In the genomic region with DNA sequence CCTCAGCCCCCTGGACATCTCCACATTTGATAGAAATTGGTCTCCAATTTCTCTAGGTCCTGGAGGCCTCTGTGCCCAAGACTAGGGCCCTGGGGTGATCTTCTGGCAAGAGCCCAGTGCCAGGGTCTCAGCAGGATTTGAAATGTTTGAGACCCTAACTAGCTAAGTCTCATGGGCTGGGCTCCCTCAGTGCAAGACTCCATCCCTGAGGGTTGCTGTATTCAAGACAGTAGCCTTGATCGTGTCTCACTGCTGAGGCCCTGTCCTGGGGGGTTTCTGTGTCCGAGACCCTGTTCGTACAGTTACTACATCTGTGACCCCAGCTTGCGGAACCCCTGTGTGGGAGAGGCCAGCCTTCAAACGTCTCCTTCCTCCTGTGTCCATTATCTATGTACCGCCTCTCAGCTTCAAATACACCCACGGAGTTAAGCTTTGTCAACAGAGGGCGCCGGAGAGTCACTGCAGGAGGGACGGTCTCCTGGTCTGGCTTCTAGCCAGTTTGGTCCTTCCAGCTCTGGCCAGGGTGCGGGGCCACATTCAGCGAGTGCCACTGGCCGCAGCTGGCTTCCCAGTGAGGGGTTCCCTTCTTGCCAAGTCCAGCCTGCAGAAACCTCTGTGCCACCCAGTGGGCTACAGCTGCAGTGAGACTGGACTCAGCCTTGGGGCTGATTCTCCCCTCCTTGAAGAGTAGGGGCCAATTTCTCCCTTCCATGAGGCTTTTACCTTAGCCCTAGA, we compare ENCODE assay signal across 7 cellular contexts. TPM values are rescaled to one million over a fixed set of nuclear protein-coding genes. Genes with fewer than 3 reads are reported as not detected.
DNase-seq lines count a peak whose midpoint lies in the region; ATAC-seq, FAIRE-seq and TF ChIP-seq lines count a peak whose summit lies in the region.
"Not testable (repeated sequence)": the region's sequence is repeated elsewhere in the genome, so short reads cannot be mapped to it uniquely, and the experiment has no call there.

No MANE protein-coding gene starts in this region.

- TF ChIP-seq POLR2A in Peyer's patch (IDR thresholded peaks at IDR 0.05) = not testable (repeated sequence)

- not testable (repeated sequence) for H3K27me3 Mint-ChIP-seq in activated CD8-positive, alpha-beta T cell treated with anti-CD3 and anti-CD28 coated beads, Interleukin-2, amount 10 ng/mL, durations not matched to agents 7 days and 5 days (ENCODE audit: low read depth)

- H3K36me3 ChIP-seq in Peyer's patch; kidney (ENCODE audit: control insufficient read depth in 1 of 2, insufficient read depth in 2 of 2, low read length in 2 of 2): not testable (repeated sequence)

- not testable (repeated sequence) for H3K4me3 Mint-ChIP-seq in activated CD8-positive, alpha-beta T cell treated with anti-CD3 and anti-CD28 coated beads, Interleukin-2, amount 10 ng/mL, durations not matched to agents 7 days and 5 days

- H3K27ac Mint-ChIP-seq in activated CD8-positive, alpha-beta T cell treated with anti-CD3 and anti-CD28 coated beads, Interleukin-2, amount 10 ng/mL, durations not matched to agents 7 days and 5 days = not testable (repeated sequence)

- H3K4me3 ChIP-seq in GM12864 (ENCODE audit: low read depth, low read length); Peyer's patch; cardiac fibroblast (replicated peaks in 1 of 2; ENCODE audit: low read depth in 2 of 2, low read length in 2 of 2); kidney (ENCODE audit: low read length in 2 of 2): not testable (repeated sequence)

- H3K9ac ChIP-seq in kidney (ENCODE audit: low read length in 2 of 2) = not testable (repeated sequence)

- TF ChIP-seq CTCF in GM12864 (IDR thresholded peaks at IDR 0.05; ENCODE audit: low read depth, low read length, missing control alignments) (peak; percentile 51), Peyer's patch (IDR thresholded peaks at IDR 0.05) (peak in 2 of 6 experiments; percentile 49 to 64), cardiac fibroblast (IDR thresholded peaks at IDR 0.05; ENCODE audit: low read depth, low read length) (peak; percentile 45), kidney (IDR thresholded peaks at IDR 0.05; ENCODE audit: borderline replicate concordance, extremely low read depth, insufficient read depth) (peak; percentile 42)

- peak; percentile 86 for ATAC-seq in activated CD8-positive, alpha-beta T cell treated with anti-CD3 and anti-CD28 coated beads, Interleukin-2, amount 10 ng/mL, durations not matched to agents 7 days and 5 days
- peak; percentile 61 for ATAC-seq in sciatic nerve

- H3K9me3 ChIP-seq in Peyer's patch; kidney (ENCODE audit: control insufficient read depth in 1 of 2, low read length in 2 of 2): not testable (repeated sequence)

- H3K4me1 Mint-ChIP-seq in activated CD8-positive, alpha-beta T cell treated with anti-CD3 and anti-CD28 coated beads, Interleukin-2, amount 10 ng/mL, durations not matched to agents 7 days and 5 days (ENCODE audit: low read depth) = not testable (repeated sequence)

- H3K4me1 ChIP-seq in Peyer's patch; kidney (ENCODE audit: control insufficient read depth in 1 of 2, insufficient read depth in 1 of 2, low read depth in 1 of 2, low read length in 2 of 2): not testable (repeated sequence)

- not testable (repeated sequence) for H3K9me3 Mint-ChIP-seq in activated CD8-positive, alpha-beta T cell treated with anti-CD3 and anti-CD28 coated beads, Interleukin-2, amount 10 ng/mL, durations not matched to agents 7 days and 5 days (ENCODE audit: insufficient read depth)

- intact Hi-C loops in kidney (cut with DNase I); sciatic nerve (cut with DNase I): not testable (repeated sequence)

- CTCF ChIA-PET in activated CD8-positive, alpha-beta T cell treated with anti-CD3 and anti-CD28 coated beads, Interleukin-2, amount 10 ng/mL, durations not matched to agents 7 days and 5 days (lab: Charles Lee) = interaction anchor here (0.7 to 1.3 kb wide), 2 partner anchors 53 to 73 kb away, joined by 3 to 25 read pairs; partner anchors contain the start of gene PSMC4

- H3K27ac ChIP-seq in Peyer's patch; kidney (ENCODE audit: low read depth in 2 of 2, low read length in 2 of 2): not testable (repeated sequence)

- POLR2A ChIA-PET in activated CD8-positive, alpha-beta T cell treated with anti-CD3 and anti-CD28 coated beads, Interleukin-2, amount 10 ng/mL, durations not matched to agents 7 days and 5 days (lab: Charles Lee) = interaction anchor here (1.3 kb wide), 1 partner anchor 72 kb away, joined by 5 read pairs; no protein-coding TSS in a partner anchor

- not testable (repeated sequence) for DNase-seq in GM12864 (ENCODE audit: low read depth); sciatic nerve (ENCODE audit: low spot score)
- DNase-seq in LoVo (ENCODE audit: low spot score) = peak; percentile 56
- peak in 2 of 3 donors; percentile 45 to 58 for DNase-seq in Peyer's patch
- DNase-seq in activated CD8-positive, alpha-beta T cell treated with anti-CD3 and anti-CD28 coated beads, Interleukin-2, amount 10 ng/mL, durations not matched to agents 7 days and 5 days = peak; percentile 65
- DNase-seq in cardiac fibroblast (ENCODE audit: low read depth in 2 of 2) = peak in 1 of 2 donors; percentile 52
- DNase-seq in kidney = peak; percentile 71

- H3K27me3 ChIP-seq in Peyer's patch = not testable (repeated sequence)

- not testable (repeated sequence) for FAIRE-seq in kidney (lab: Jason Lieb, UNC)

- not testable (repeated sequence) for H3K36me3 Mint-ChIP-seq in activated CD8-positive, alpha-beta T cell treated with anti-CD3 and anti-CD28 coated beads, Interleukin-2, amount 10 ng/mL, durations not matched to agents 7 days and 5 days (ENCODE audit: low read depth)

RNA-seq across cellular contexts. Expression of gene FCGBP, which starts 36.8 kb away (rescaled TPM):
- total RNA-seq in Peyer's patch (1,000 to 10,000 TPM in 3 of 4 donors, 100 to 1,000 TPM in 1; 563 to 4,025 (median 1,224) TPM), kidney (51.7 TPM), sciatic nerve (83.1 TPM)
- 1 to 10 TPM; 5.8 to 6.2 TPM for total RNA-seq in activated CD8-positive, alpha-beta T cell treated with anti-CD3 and anti-CD28 coated beads, Interleukin-2, amount 10 ng/mL, durations not matched to agents 7 days and 5 days
- polyA plus RNA-seq in kidney (ENCODE audit: insufficient read depth, low read depth, low replicate concordance) = 7.6 TPM

RNA-seq across cellular contexts. Expression of gene FBL, which starts 51.5 kb away (rescaled TPM):
- total RNA-seq in Peyer's patch = 100 to 1,000 TPM in 3 of 4 donors, 10 to 100 TPM in 1; 42.4 to 206 (median 103) TPM
- 100 to 1,000 TPM; 385 to 399 TPM for total RNA-seq in activated CD8-positive, alpha-beta T cell treated with anti-CD3 and anti-CD28 coated beads, Interleukin-2, amount 10 ng/mL, durations not matched to agents 7 days and 5 days
- total RNA-seq in kidney = 165 TPM
- polyA plus RNA-seq in kidney (ENCODE audit: insufficient read depth, low read depth, low replicate concordance) = 155 TPM
- 132 TPM for total RNA-seq in sciatic nerve
